ENCODE assay signal across 9 cellular contexts in genomic region chr14:22471545-22472121, GRCh38.
DNase-seq lines count a peak whose midpoint lies in the region; ATAC-seq, FAIRE-seq and TF ChIP-seq lines count a peak whose summit lies in the region.
"Had no signal": no experiment of that assay in that cellular context is flagged by ENCODE, and none has a peak within 500 bp of the region (broad histone marks: within the 10 kb centered on the region; RNA-seq: fewer than 3 reads in every experiment).

No MANE protein-coding gene starts in this region.

- no peak overlapping the region for H3K4me2 ChIP-seq in HepG2 (ENCODE audit: low read depth, low read length)

- H3K27ac Mint-ChIP-seq in stimulated activated effector memory CD8-positive, alpha-beta T cell treated with anti-CD3 and anti-CD28 coated beads, Interleukin-12 subunit alpha, Interleukin-12 subunit beta, amount 100 ng/mL, for 72 hours = no peak overlapping the region
- H3K27ac Mint-ChIP-seq: activated naive CD8-positive, alpha-beta T cell had no signal

- no peak for TF ChIP-seq POLR2A in body of pancreas (IDR thresholded peaks at IDR 0.05)
- no peak for TF ChIP-seq POLR2A in HepG2 (IDR thresholded peaks at IDR 0.05; ENCODE audit: insufficient read depth in 1 of 2, low read depth in 2 of 2, low read length in 2 of 2)

- TF ChIP-seq RAD21 in HepG2 (CRISPR knock-in tag; IDR thresholded peaks at IDR 0.05) = no peak; the same call in 1 of the 2 replicates

- CTCF ChIA-PET in HepG2 (lab: Yijun Ruan, JAX; ENCODE audit: low intra/inter-chr PET ratio, low total read pairs) = interaction anchor here (0.8 to 2.3 kb wide), 2 partner anchors 84 to 158 kb away, joined by 3 to 32 read pairs; no protein-coding TSS in a partner anchor

- no TSS peak for BruUV-seq in HepG2 (replicated peaks; lab: Mats Ljungman, UMichigan)

- H3K9me3 Mint-ChIP-seq in stimulated activated effector memory CD8-positive, alpha-beta T cell treated with anti-CD3 and anti-CD28 coated beads, Interleukin-12 subunit alpha, Interleukin-12 subunit beta, amount 100 ng/mL, for 72 hours = no peaks in the 10 kb centered on the region

- H3K27me3 ChIP-seq in body of pancreas (no peaks in the 10 kb centered on the region), HepG2 (ENCODE audit: control insufficient read depth in 1 of 2, insufficient read depth in 2 of 2, low read length in 2 of 2) (peaks cover 0 to 12% of the 10 kb centered on the region in 2 experiments; a peak in 2 of 5 replicates)

- H3K9ac ChIP-seq in HepG2 (ENCODE audit: insufficient read depth, low read depth, low read length) = no peak overlapping the region

- H3K4me1 ChIP-seq in body of pancreas (no peaks in the 10 kb centered on the region), HepG2 (ENCODE audit: insufficient read depth, low read length) (no peaks in the 10 kb centered on the region)

- in situ Hi-C loops in HepG2 (cut with HindIII; ENCODE audit: extremely low pct_ligation_motif_present, low pct_unique_long_range_greater_than_20kb) = loop anchor here (5.0 kb wide), 1 partner anchor 79 kb away; no protein-coding TSS in a partner anchor

- DNase-seq in AG08396 (ENCODE audit: low spot score) = peak; percentile 25
- peak; percentile 25 to 29 for DNase-seq in Kasumi-1 (lab: John Stamatoyannopoulos, UW)
- DNase-seq in body of pancreas = peak; percentile 65 to 79 (median 69)
- DNase-seq in HepG2 (ENCODE audit: low spot score) = peak; percentile 55
- no peak for DNase-seq in stimulated activated effector memory CD8-positive, alpha-beta T cell treated with anti-CD3 and anti-CD28 coated beads, Interleukin-12 subunit alpha, Interleukin-12 subunit beta, amount 100 ng/mL, for 72 hours (ENCODE audit: low spot score in 2 of 2)

- intact Hi-C loops in body of pancreas (cut with DNase I) (loop anchor here (10.0 kb wide), 1 partner anchor 147 kb away; no protein-coding TSS in a partner anchor), HepG2 (cut with micrococcal nuclease; ENCODE audit: unreplicated experiment) (loop anchor here (2.0 kb wide), 1 partner anchor 157 kb away; no protein-coding TSS in a partner anchor)

- peaks cover 7% of the 10 kb centered on the region for H3K4me1 Mint-ChIP-seq in stimulated activated effector memory CD8-positive, alpha-beta T cell treated with anti-CD3 and anti-CD28 coated beads, Interleukin-12 subunit alpha, Interleukin-12 subunit beta, amount 100 ng/mL, for 72 hours

- H4K20me1 ChIP-seq in HepG2 (ENCODE audit: insufficient read depth, low read length) = no peaks in the 10 kb centered on the region

- no peaks in the 10 kb centered on the region for H3K36me3 Mint-ChIP-seq in stimulated activated effector memory CD8-positive, alpha-beta T cell treated with anti-CD3 and anti-CD28 coated beads, Interleukin-12 subunit alpha, Interleukin-12 subunit beta, amount 100 ng/mL, for 72 hours
- H3K36me3 Mint-ChIP-seq: activated naive CD8-positive, alpha-beta T cell had no signal

- H3K9me3 ChIP-seq in body of pancreas (no peaks in the 10 kb centered on the region), HepG2 (ENCODE audit: low read length) (no peaks in the 10 kb centered on the region)

- TF ChIP-seq CTCF in body of pancreas (IDR thresholded peaks at IDR 0.05) (peak; percentile 28 to 74 (median 60)), HepG2 (CRISPR knock-in tag; IDR thresholded peaks at IDR 0.05) (peak; percentile 81)

- H3K36me3 ChIP-seq in body of pancreas (replicated peaks in 1 of 2; ENCODE audit: insufficient read depth in 1 of 2, low read depth in 2 of 2) (no peaks in the 10 kb centered on the region), HepG2 (replicated peaks in 1 of 2; ENCODE audit: control insufficient read depth in 1 of 2, insufficient read depth in 2 of 2, low read length in 2 of 2) (no peaks in the 10 kb centered on the region)

- H3K27ac ChIP-seq in body of pancreas (no peak overlapping the region), HepG2 (ENCODE audit: extremely low read length, insufficient read depth, low read length) (no peak overlapping the region)

- H3K4me3 Mint-ChIP-seq in stimulated activated effector memory CD8-positive, alpha-beta T cell treated with anti-CD3 and anti-CD28 coated beads, Interleukin-12 subunit alpha, Interleukin-12 subunit beta, amount 100 ng/mL, for 72 hours = no peak overlapping the region
- H3K4me3 Mint-ChIP-seq: activated naive CD8-positive, alpha-beta T cell had no signal

- peak; percentile 18 for FAIRE-seq in HepG2 (lab: Jason Lieb, UNC)

- TF ChIP-seq EP300 in HepG2 (IDR thresholded peaks at IDR 0.05; ENCODE audit: low read depth in 2 of 2, low read length in 2 of 2) (no peak), HepG2 (CRISPR knock-in tag; IDR thresholded peaks at IDR 0.05; ENCODE audit: borderline replicate concordance) (no peak)

- peak; percentile 71 for ATAC-seq in body of pancreas
- ATAC-seq in HepG2 = peak; percentile 88
- ATAC-seq in GM18498 (IDR thresholded peaks at IDR 0.05; ENCODE audit: unreplicated experiment) = no peak
- no peak for ATAC-seq in GM19467 (IDR thresholded peaks at IDR 0.05; ENCODE audit: unreplicated experiment)
- ATAC-seq in GM18909 (IDR thresholded peaks at IDR 0.05; ENCODE audit: poor library complexity, unreplicated experiment) = no peak
- ATAC-seq in stimulated activated effector memory CD8-positive, alpha-beta T cell treated with anti-CD3 and anti-CD28 coated beads, Interleukin-12 subunit alpha, Interleukin-12 subunit beta, amount 100 ng/mL, for 72 hours = no peak

- H2AFZ ChIP-seq in HepG2 (ENCODE audit: low read length) = no peak overlapping the region

- H3K4me3 ChIP-seq in body of pancreas = no peak overlapping the region
- no peak overlapping the region for H3K4me3 ChIP-seq in HepG2 (replicated peaks in 1 of 3; ENCODE audit: insufficient read depth in 1 of 3, low read depth in 2 of 3, low read length in 3 of 3)

- no peaks in the 10 kb centered on the region for H3K79me2 ChIP-seq in HepG2 (ENCODE audit: insufficient read depth, low read length)

- WGBS in body of pancreas, 2 donors = 22 to 45% methylated on average over 2 to 7 of the region's 7 CpGs
- WGBS in HepG2 (ENCODE audit: low lambda C conversion rate) = 5% methylated on average over 7 of the region's 7 CpGs

- POLR2A ChIA-PET in HepG2 (lab: Yijun Ruan, JAX) = no interaction called here

TF ChIP-seq in HepG2, 621 proteins besides CTCF, POLR2A, EP300 and RAD21 (continues in another document):
- no peak for TF ChIP-seq ZNF607 (CRISPR knock-in tag; IDR thresholded peaks at IDR 0.05; ENCODE audit: borderline replicate concordance)
- peak; percentile 42; the same call in 1 of the 2 replicates for TF ChIP-seq MYC (CRISPR knock-in tag; IDR thresholded peaks at IDR 0.05; ENCODE audit: borderline replicate concordance)
- TF ChIP-seq HNF4A (CRISPR knock-in tag; IDR thresholded peaks at IDR 0.05) = no peak; the same call in 1 of the 2 replicates
- TF ChIP-seq SRF (IDR thresholded peaks at IDR 0.05; ENCODE audit: low read depth, low read length) = peak; percentile 63; the same call in 1 of the 2 replicates
- no peak for TF ChIP-seq ZNF230 (CRISPR knock-in tag; IDR thresholded peaks at IDR 0.05)
- TF ChIP-seq ZNF768 (CRISPR knock-in tag; IDR thresholded peaks at IDR 0.05) = peak; percentile 48; the same call in 1 of the 2 replicates
- TF ChIP-seq PAX8 (CRISPR knock-in tag; IDR thresholded peaks at IDR 0.05; ENCODE audit: borderline replicate concordance) = no peak
- no peak for TF ChIP-seq SAFB2 (CRISPR knock-in tag; IDR thresholded peaks at IDR 0.05; ENCODE audit: borderline replicate concordance, low read depth)
- peak; percentile 89 for TF ChIP-seq CBX1 (IDR thresholded peaks at IDR 0.05; ENCODE audit: low read depth)
- 0 out of 2 replicates have a peak, but pooled peaks have one; percentile 44 for TF ChIP-seq ETV5 (CRISPR knock-in tag; IDR thresholded peaks at IDR 0.05; ENCODE audit: borderline replicate concordance)
- no peak for TF ChIP-seq MLLT10 (CRISPR knock-in tag; IDR thresholded peaks at IDR 0.05)
- 0 out of 2 replicates have a peak, but pooled peaks have one; percentile 49 for TF ChIP-seq TIGD3 (CRISPR knock-in tag; IDR thresholded peaks at IDR 0.05; ENCODE audit: borderline replicate concordance)

Comparison
In these comparisons a context has a peak if more than half of its experiments do, and no peak if none do; other contexts are left out.
1. DNase-seq: peak in AG08396 (single experiment), Kasumi-1 (2 of 2), body of pancreas (4 of 4) and HepG2 (single experiment); none in stimulated activated effector memory CD8-positive, alpha-beta T cell treated with anti-CD3 and anti-CD28 coated beads, Interleukin-12 subunit alpha, Interleukin-12 subunit beta, amount 100 ng/mL, for 72 hours (0 of 2).
2. ATAC-seq: peak in body of pancreas (single experiment) and HepG2 (single experiment); none in GM18498 (single experiment), GM19467 (single experiment), GM18909 (single experiment) and stimulated activated effector memory CD8-positive, alpha-beta T cell treated with anti-CD3 and anti-CD28 coated beads, Interleukin-12 subunit alpha, Interleukin-12 subunit beta, amount 100 ng/mL, for 72 hours (single experiment).